ENCODE assay signal across 17 cellular contexts in genomic region chr19:47260476-47260875, GRCh38. TPM values are rescaled to one million over a fixed set of nuclear protein-coding genes. Genes with fewer than 3 reads are reported as not detected.
DNase-seq lines count a peak whose midpoint lies in the region; ATAC-seq, FAIRE-seq and TF ChIP-seq lines count a peak whose summit lies in the region.
"Had no signal": no experiment of that assay in that cellular context is flagged by ENCODE, and none has a peak within 500 bp of the region (broad histone marks: within the 10 kb centered on the region; RNA-seq: fewer than 3 reads in every experiment).

No MANE protein-coding gene starts in this region.

- TF ChIP-seq EP300 in HepG2 (IDR thresholded peaks at IDR 0.05; ENCODE audit: low read depth in 2 of 2, low read length in 2 of 2) (no peak), HepG2 (CRISPR knock-in tag; IDR thresholded peaks at IDR 0.05; ENCODE audit: borderline replicate concordance) (no peak)

- H4K20me1 ChIP-seq in HepG2 (ENCODE audit: insufficient read depth, low read length) (peaks cover 8% of the 10 kb centered on the region; the same call in 1 of the 2 replicates), osteoblast (ENCODE audit: insufficient read depth, low read length) (peaks cover 7% of the 10 kb centered on the region)

- H3K9ac ChIP-seq in HepG2 (ENCODE audit: insufficient read depth, low read depth, low read length), result no peak overlapping the region

- H3K79me2 ChIP-seq in HepG2 (ENCODE audit: insufficient read depth, low read length), result peaks cover 15% of the 10 kb centered on the region
- H3K79me2 ChIP-seq in osteoblast (ENCODE audit: insufficient read depth, low read length), result peaks cover 49% of the 10 kb centered on the region

- POLR2A ChIA-PET in HepG2 (lab: Yijun Ruan, JAX), result no interaction called here

- TF ChIP-seq CTCF in HepG2 (CRISPR knock-in tag; IDR thresholded peaks at IDR 0.05) (no peak), right lobe of liver (IDR thresholded peaks at IDR 0.05) (no peak), body of pancreas (IDR thresholded peaks at IDR 0.05) (no peak), osteoblast (IDR thresholded peaks at IDR 0.05; ENCODE audit: extremely low read depth, low read depth, low read length) (no peak)

- peaks cover 38% of the 10 kb centered on the region for H3K36me3 Mint-ChIP-seq in activated T-cell treated with anti-CD3 and anti-CD28 coated beads, Interleukin-2, amount 50 U/mL, for 4 hours (ENCODE audit: insufficient read depth)

- no peak overlapping the region for H2AFZ ChIP-seq in HepG2 (ENCODE audit: low read length)
- no peak overlapping the region for H2AFZ ChIP-seq in osteoblast (ENCODE audit: low read length)

- CTCF ChIA-PET in HepG2 (lab: Yijun Ruan, JAX; ENCODE audit: low intra/inter-chr PET ratio, low total read pairs), result no interaction called here

- H3K4me2 ChIP-seq in HepG2 (ENCODE audit: low read depth, low read length), result no peak overlapping the region
- no peak overlapping the region for H3K4me2 ChIP-seq in osteoblast (ENCODE audit: insufficient read depth, low read length)

- no peak for TF ChIP-seq POLR2A in HepG2 (IDR thresholded peaks at IDR 0.05; ENCODE audit: insufficient read depth in 1 of 2, low read depth in 2 of 2, low read length in 2 of 2)
- no peak for TF ChIP-seq POLR2A in right lobe of liver (IDR thresholded peaks at IDR 0.05)
- no peak for TF ChIP-seq POLR2A in body of pancreas (IDR thresholded peaks at IDR 0.05)

- H3K36me3 ChIP-seq in HepG2 (replicated peaks in 1 of 2; ENCODE audit: control insufficient read depth in 1 of 2, insufficient read depth in 2 of 2, low read length in 2 of 2) (peaks cover 22 to 52% of the 10 kb centered on the region in 2 experiments), right lobe of liver (peaks cover 0 to 51% (median 21%) of the 10 kb centered on the region in 4 donors), body of pancreas (replicated peaks in 1 of 2; ENCODE audit: insufficient read depth in 1 of 2, low read depth in 2 of 2) (peaks cover 5 to 12% of the 10 kb centered on the region in 2 donors), osteoblast (ENCODE audit: insufficient read depth, low read length) (peaks cover 57% of the 10 kb centered on the region)

- BruUV-seq in HepG2 (replicated peaks; lab: Mats Ljungman, UMichigan), result no TSS peak

- no peak for FAIRE-seq in HepG2 (lab: Jason Lieb, UNC)
- FAIRE-seq: RCC 7860 had no signal

- intact Hi-C loops in HepG2 (cut with micrococcal nuclease; ENCODE audit: unreplicated experiment), result no loop called here
- intact Hi-C loops in right lobe of liver (cut with DNase I), result no loop called here
- intact Hi-C loops in body of pancreas (cut with DNase I), result no loop called here

- no peak for TF ChIP-seq RAD21 in HepG2 (CRISPR knock-in tag; IDR thresholded peaks at IDR 0.05)

- no peaks in the 10 kb centered on the region for H3K9me3 Mint-ChIP-seq in activated T-cell treated with anti-CD3 and anti-CD28 coated beads, Interleukin-2, amount 50 U/mL, for 4 hours
- H3K9me3 Mint-ChIP-seq: CD8-positive, alpha-beta memory T cell had no signal

- H3K9me3 ChIP-seq in HepG2 (ENCODE audit: low read length) (no peaks in the 10 kb centered on the region), right lobe of liver (no peaks in the 10 kb centered on the region), body of pancreas (no peaks in the 10 kb centered on the region), osteoblast (ENCODE audit: low read depth, low read length) (no peaks in the 10 kb centered on the region)
- H3K9me3 ChIP-seq: MG63 had no signal

- H3K27ac ChIP-seq in HepG2 (ENCODE audit: extremely low read length, insufficient read depth, low read length) (no peak overlapping the region), right lobe of liver (no peak overlapping the region), body of pancreas (peak overlapping the region; percentile 94 to 97 (median 96)), osteoblast (ENCODE audit: low read depth, low read length) (no peak overlapping the region)

- no peaks in the 10 kb centered on the region for H3K27me3 Mint-ChIP-seq in activated T-cell treated with anti-CD3 and anti-CD28 coated beads, Interleukin-2, amount 50 U/mL, for 4 hours (ENCODE audit: low read depth)

- H3K4me3 ChIP-seq in HepG2 (replicated peaks in 1 of 3; ENCODE audit: insufficient read depth in 1 of 3, low read depth in 2 of 3, low read length in 3 of 3) (no peak overlapping the region), right lobe of liver (no peak overlapping the region), body of pancreas (no peak overlapping the region), osteoblast (ENCODE audit: insufficient read depth, low read length) (no peak overlapping the region)
- H3K4me3 ChIP-seq: MG63 had no signal

- WGBS in HepG2 (ENCODE audit: low lambda C conversion rate), result 95% methylated on average over 5 of the region's 17 CpGs
- WGBS in right lobe of liver (ENCODE audit: insufficient coverage, low coverage, low lambda C conversion rate, missing lambda C conversion rate), result no CpG with 5 or more reads among the region's 17 CpGs
- WGBS in body of pancreas, 2 donors, result 58 to 61% methylated on average over 11 to 16 of the region's 17 CpGs

- H3K4me3 Mint-ChIP-seq in activated T-cell treated with anti-CD3 and anti-CD28 coated beads, Interleukin-2, amount 50 U/mL, for 4 hours, result no peak overlapping the region

- peaks cover 22% of the 10 kb centered on the region for H3K4me1 ChIP-seq in HepG2 (ENCODE audit: insufficient read depth, low read length)
- peaks cover 0 to 17% (median 12%) of the 10 kb centered on the region in 4 donors for H3K4me1 ChIP-seq in right lobe of liver
- H3K4me1 ChIP-seq in body of pancreas, result peaks cover 65% of the 10 kb centered on the region
- peaks cover 15% of the 10 kb centered on the region for H3K4me1 ChIP-seq in osteoblast (ENCODE audit: insufficient read depth, low read length)

- H3K27me3 ChIP-seq in HepG2 (ENCODE audit: control insufficient read depth in 1 of 2, insufficient read depth in 2 of 2, low read length in 2 of 2) (no peaks in the 10 kb centered on the region), right lobe of liver (no peaks in the 10 kb centered on the region), body of pancreas (no peaks in the 10 kb centered on the region), osteoblast (ENCODE audit: insufficient read depth, low read length) (no peaks in the 10 kb centered on the region)
- H3K27me3 ChIP-seq: MG63 had no signal

- in situ Hi-C loops in HepG2 (cut with HindIII; ENCODE audit: extremely low pct_ligation_motif_present, low pct_unique_long_range_greater_than_20kb), result no loop called here

- DNase-seq in HepG2 (ENCODE audit: low spot score) (no peak), right lobe of liver (no peak), body of pancreas (no peak), osteoblast (ENCODE audit: insufficient read length, low spot score, missing footprints) (peak; percentile 35), anterior cingulate cortex (lab: John Stamatoyannopoulos, UW) (no peak)
- DNase-seq in activated T-cell treated with anti-CD3 and anti-CD28 coated beads, Interleukin-2, amount 50 U/mL, for 4 hours, result no peak
- DNase-seq: ACHN; CD8-positive, alpha-beta memory T cell; GF-D8; H7; MG63; NCI-H1930; NCI-H2171; NCI-H774; SIG-M5 had no signal

- ATAC-seq in HepG2 (no peak), right lobe of liver (no peak), body of pancreas (no peak), GM21619 (IDR thresholded peaks at IDR 0.05; ENCODE audit: unreplicated experiment) (no peak)
- ATAC-seq in activated T-cell treated with anti-CD3 and anti-CD28 coated beads, Interleukin-2, amount 50 U/mL, for 4 hours, result no peak

- H3K4me1 Mint-ChIP-seq in activated T-cell treated with anti-CD3 and anti-CD28 coated beads, Interleukin-2, amount 50 U/mL, for 4 hours (ENCODE audit: low read depth), result peaks cover 32% of the 10 kb centered on the region

RNA-seq across cellular contexts. Expression of gene CCDC9, which starts 4.2 kb away (rescaled TPM):
- total RNA-seq in HepG2 (2016; rRNA removed; fragmentation: Illumina TruSeq; extraction: Trizol), result 5.9 and 6.3 TPM in 2 replicates
- total RNA-seq in HepG2 (2016; cell fraction: cytosol; rRNA removed; fragmentation: Illumina TruSeq; extraction: Trizol; ENCODE audit: low read depth), result 3.4 and 3.5 TPM in 2 replicates
- 3.8 and 7.1 TPM in 2 replicates for total RNA-seq in HepG2 (2016; cell fraction: insoluble cytoplasmic fraction; rRNA removed; fragmentation: Illumina TruSeq; extraction: Trizol)
- total RNA-seq in HepG2 (2016; cell fraction: membrane; rRNA removed; fragmentation: Illumina TruSeq; extraction: Trizol), result 4.5 and 5.0 TPM in 2 replicates
- total RNA-seq in HepG2 (2016; cell fraction: nucleus; rRNA removed; fragmentation: Illumina TruSeq; extraction: Trizol), result 4.4 and 5.5 TPM in 2 replicates
- polyA plus RNA-seq in HepG2 (2011; rRNA removed), result 2.9 and 3.0 TPM in 2 replicates
- polyA plus RNA-seq in HepG2 (2011; cell fraction: cytosol; rRNA removed), result 2.1 and 2.2 TPM in 2 replicates
- polyA plus RNA-seq in HepG2 (2011; cell fraction: nucleus; rRNA removed), result 10.1 and 11.8 TPM in 2 replicates
- 10.0 TPM in 2 replicates for polyA plus RNA-seq in HepG2 (2012)
- polyA plus RNA-seq in HepG2 (2016; cell fraction: cytosol; fragmentation: Illumina TruSeq; extraction: Trizol; ENCODE audit: low read depth), result 1.6 and 1.8 TPM in 2 replicates
- polyA plus RNA-seq in HepG2 (2016; cell fraction: insoluble cytoplasmic fraction; fragmentation: Illumina TruSeq; extraction: Trizol; ENCODE audit: low read depth), result 9.0 and 10.3 TPM in 2 replicates
- 3.6 and 3.9 TPM in 2 replicates for polyA plus RNA-seq in HepG2 (2016; cell fraction: membrane; fragmentation: Illumina TruSeq; extraction: Trizol; ENCODE audit: low read depth)
- polyA plus RNA-seq in HepG2 (2016; cell fraction: nucleus; fragmentation: Illumina TruSeq; extraction: Trizol; ENCODE audit: insufficient read depth, low read depth), result 22.8 and 25.7 TPM in 2 replicates
- 1.8 and 6.2 TPM in 2 replicates for polyA minus RNA-seq in HepG2 (2011; rRNA and poly(A)+ RNA removed; ENCODE audit: low replicate concordance)
- 0.99 and 1.7 TPM in 2 replicates for polyA minus RNA-seq in HepG2 (2011; cell fraction: cytosol; rRNA and poly(A)+ RNA removed)
- polyA minus RNA-seq in HepG2 (2011; cell fraction: nucleus; rRNA and poly(A)+ RNA removed), result 6.3 and 7.5 TPM in 2 replicates
- 10 to 100 TPM in 2 of 6 experiments, 1 to 10 TPM in 4; 5.8 to 15.1 (median 9.1) TPM for total RNA-seq in right lobe of liver
- 10 to 100 TPM; 51.1 to 55.7 TPM for total RNA-seq in body of pancreas
- 7.6 and 8.0 TPM in 2 replicates for total RNA-seq in osteoblast
- total RNA-seq in activated T-cell treated with anti-CD3 and anti-CD28 coated beads, Interleukin-2, amount 50 U/mL, for 4 hours, result 10 to 100 TPM; 24.0 to 34.5 (median 30.4) TPM

RNA-seq across cellular contexts. Expression of gene INAFM1, which starts 14.2 kb away (rescaled TPM):
- 1.00 and 1.9 TPM in 2 replicates for total RNA-seq in HepG2 (2016; rRNA removed; fragmentation: Illumina TruSeq; extraction: Trizol)
- 0.81 and 1.1 TPM in 2 replicates for total RNA-seq in HepG2 (2016; cell fraction: cytosol; rRNA removed; fragmentation: Illumina TruSeq; extraction: Trizol; ENCODE audit: low read depth)
- total RNA-seq in HepG2 (2016; cell fraction: insoluble cytoplasmic fraction; rRNA removed; fragmentation: Illumina TruSeq; extraction: Trizol), result 1.1 and 1.8 TPM in 2 replicates
- 1.0 and 1.2 TPM in 2 replicates for total RNA-seq in HepG2 (2016; cell fraction: membrane; rRNA removed; fragmentation: Illumina TruSeq; extraction: Trizol)
- 0.78 and 1.0 TPM in 2 replicates for total RNA-seq in HepG2 (2016; cell fraction: nucleus; rRNA removed; fragmentation: Illumina TruSeq; extraction: Trizol)
- 0.88 and 1.3 TPM in 2 replicates for polyA plus RNA-seq in HepG2 (2011; rRNA removed)
- 0.60 and 0.93 TPM in 2 replicates for polyA plus RNA-seq in HepG2 (2011; cell fraction: cytosol; rRNA removed)
- 5.3 and 5.5 TPM in 2 replicates for polyA plus RNA-seq in HepG2 (2011; cell fraction: nucleus; rRNA removed)
- polyA plus RNA-seq in HepG2 (2012), result 2.8 and 3.1 TPM in 2 replicates
- polyA plus RNA-seq in HepG2 (2016; cell fraction: cytosol; fragmentation: Illumina TruSeq; extraction: Trizol; ENCODE audit: low read depth), result 2.2 and 2.5 TPM in 2 replicates
- 1.8 and 2.4 TPM in 2 replicates for polyA plus RNA-seq in HepG2 (2016; cell fraction: insoluble cytoplasmic fraction; fragmentation: Illumina TruSeq; extraction: Trizol; ENCODE audit: low read depth)
- polyA plus RNA-seq in HepG2 (2016; cell fraction: membrane; fragmentation: Illumina TruSeq; extraction: Trizol; ENCODE audit: low read depth), result 1.7 and 2.2 TPM in 2 replicates
- 4.5 and 6.9 TPM in 2 replicates for polyA plus RNA-seq in HepG2 (2016; cell fraction: nucleus; fragmentation: Illumina TruSeq; extraction: Trizol; ENCODE audit: insufficient read depth, low read depth)
- polyA minus RNA-seq in HepG2 (2011; rRNA and poly(A)+ RNA removed; ENCODE audit: low replicate concordance), result 0.35 and 1.3 TPM in 2 replicates
- 1.2 and 1.5 TPM in 2 replicates for polyA minus RNA-seq in HepG2 (2011; cell fraction: cytosol; rRNA and poly(A)+ RNA removed)
- 0.99 and 1.4 TPM in 2 replicates for polyA minus RNA-seq in HepG2 (2011; cell fraction: nucleus; rRNA and poly(A)+ RNA removed)
- 1 to 10 TPM; 2.2 to 5.8 (median 4.4) TPM for total RNA-seq in right lobe of liver
- 10 to 100 TPM in 1 of 2 donors, 1 to 10 TPM in 1; 9.1 to 10.2 TPM for total RNA-seq in body of pancreas
- total RNA-seq in osteoblast, result 2.5 and 4.4 TPM in 2 replicates
- 10 to 100 TPM in 2 of 3 donors, 1 to 10 TPM in 1; 9.9 to 10.1 (median 10.0) TPM for total RNA-seq in activated T-cell treated with anti-CD3 and anti-CD28 coated beads, Interleukin-2, amount 50 U/mL, for 4 hours

RNA-seq across cellular contexts. Expression of gene BBC3, which starts 29.5 kb away (rescaled TPM):
- total RNA-seq in HepG2 (2016; rRNA removed; fragmentation: Illumina TruSeq; extraction: Trizol) (5.8 and 8.8 TPM in 2 replicates), right lobe of liver (1 to 10 TPM; 1.8 to 8.0 (median 3.1) TPM), body of pancreas (10 to 100 TPM in 1 of 2 donors, 1 to 10 TPM in 1; 1.3 to 11.4 TPM), osteoblast (26.8 and 28.2 TPM in 2 replicates)
- 3.1 and 3.4 TPM in 2 replicates for total RNA-seq in HepG2 (2016; cell fraction: cytosol; rRNA removed; fragmentation: Illumina TruSeq; extraction: Trizol; ENCODE audit: low read depth)
- total RNA-seq in HepG2 (2016; cell fraction: insoluble cytoplasmic fraction; rRNA removed; fragmentation: Illumina TruSeq; extraction: Trizol), result 5.9 and 8.8 TPM in 2 replicates
- total RNA-seq in HepG2 (2016; cell fraction: membrane; rRNA removed; fragmentation: Illumina TruSeq; extraction: Trizol), result 6.6 and 7.4 TPM in 2 replicates
- total RNA-seq in HepG2 (2016; cell fraction: nucleus; rRNA removed; fragmentation: Illumina TruSeq; extraction: Trizol), result 4.6 and 5.1 TPM in 2 replicates
- 6.1 and 11.1 TPM in 2 replicates for polyA plus RNA-seq in HepG2 (2011; rRNA removed)
- 7.0 and 10.6 TPM in 2 replicates for polyA plus RNA-seq in HepG2 (2011; cell fraction: cytosol; rRNA removed)
- polyA plus RNA-seq in HepG2 (2011; cell fraction: nucleus; rRNA removed), result 18.7 and 18.8 TPM in 2 replicates
- polyA plus RNA-seq in HepG2 (2012), result 7.0 and 13.6 TPM in 2 replicates
- 1.8 and 1.9 TPM in 2 replicates for polyA plus RNA-seq in HepG2 (2016; cell fraction: cytosol; fragmentation: Illumina TruSeq; extraction: Trizol; ENCODE audit: low read depth)
- 9.2 and 11.0 TPM in 2 replicates for polyA plus RNA-seq in HepG2 (2016; cell fraction: insoluble cytoplasmic fraction; fragmentation: Illumina TruSeq; extraction: Trizol; ENCODE audit: low read depth)
- polyA plus RNA-seq in HepG2 (2016; cell fraction: membrane; fragmentation: Illumina TruSeq; extraction: Trizol; ENCODE audit: low read depth), result 5.1 and 5.2 TPM in 2 replicates
- polyA plus RNA-seq in HepG2 (2016; cell fraction: nucleus; fragmentation: Illumina TruSeq; extraction: Trizol; ENCODE audit: insufficient read depth, low read depth), result 13.0 and 13.4 TPM in 2 replicates
- 2.1 and 9.7 TPM in 2 replicates for polyA minus RNA-seq in HepG2 (2011; rRNA and poly(A)+ RNA removed; ENCODE audit: low replicate concordance)
- 8.9 and 9.3 TPM in 2 replicates for polyA minus RNA-seq in HepG2 (2011; cell fraction: cytosol; rRNA and poly(A)+ RNA removed)
- polyA minus RNA-seq in HepG2 (2011; cell fraction: nucleus; rRNA and poly(A)+ RNA removed), result 5.4 and 6.2 TPM in 2 replicates
- 1 to 10 TPM; 4.4 to 6.0 (median 5.7) TPM for total RNA-seq in activated T-cell treated with anti-CD3 and anti-CD28 coated beads, Interleukin-2, amount 50 U/mL, for 4 hours

RNA-seq across cellular contexts. Expression of gene C5AR1, which starts 49.2 kb away (rescaled TPM):
- 0.07 TPM in 1 of 2 replicates, not detected in the other for total RNA-seq in HepG2 (2016; rRNA removed; fragmentation: Illumina TruSeq; extraction: Trizol)
- 0.71 TPM in 1 of 2 replicates, not detected in the other for total RNA-seq in HepG2 (2016; cell fraction: cytosol; rRNA removed; fragmentation: Illumina TruSeq; extraction: Trizol; ENCODE audit: low read depth)
- 0.15 TPM in 1 of 2 replicates, not detected in the other for total RNA-seq in HepG2 (2016; cell fraction: insoluble cytoplasmic fraction; rRNA removed; fragmentation: Illumina TruSeq; extraction: Trizol)
- 0.07 TPM in 1 of 2 replicates, not detected in the other for total RNA-seq in HepG2 (2016; cell fraction: membrane; rRNA removed; fragmentation: Illumina TruSeq; extraction: Trizol)
- not detected in 2 replicates for total RNA-seq in HepG2 (2016; cell fraction: nucleus; rRNA removed; fragmentation: Illumina TruSeq; extraction: Trizol)
- 1.6 and 3.9 TPM in 2 replicates for polyA plus RNA-seq in HepG2 (2011; rRNA removed)
- 0.85 and 2.3 TPM in 2 replicates for polyA plus RNA-seq in HepG2 (2011; cell fraction: cytosol; rRNA removed)
- polyA plus RNA-seq in HepG2 (2011; cell fraction: nucleus; rRNA removed), result 0.59 and 1.6 TPM in 2 replicates
- polyA plus RNA-seq in HepG2 (2012), result 4.2 and 10.7 TPM in 2 replicates
- polyA plus RNA-seq in HepG2 (2016; cell fraction: cytosol; fragmentation: Illumina TruSeq; extraction: Trizol; ENCODE audit: low read depth), result not detected in 2 replicates
- polyA plus RNA-seq in HepG2 (2016; cell fraction: insoluble cytoplasmic fraction; fragmentation: Illumina TruSeq; extraction: Trizol; ENCODE audit: low read depth), result 0.44 TPM in 1 of 2 replicates, not detected in the other
- 0.09 TPM in 1 of 2 replicates, not detected in the other for polyA plus RNA-seq in HepG2 (2016; cell fraction: membrane; fragmentation: Illumina TruSeq; extraction: Trizol; ENCODE audit: low read depth)
- polyA plus RNA-seq in HepG2 (2016; cell fraction: nucleus; fragmentation: Illumina TruSeq; extraction: Trizol; ENCODE audit: insufficient read depth, low read depth), result 0.45 and 1.1 TPM in 2 replicates
- polyA minus RNA-seq in HepG2 (2011; rRNA and poly(A)+ RNA removed; ENCODE audit: low replicate concordance), result 2.5 and 3.0 TPM in 2 replicates
- polyA minus RNA-seq in HepG2 (2011; cell fraction: cytosol; rRNA and poly(A)+ RNA removed), result 1.8 and 2.6 TPM in 2 replicates
- 0.39 and 0.75 TPM in 2 replicates for polyA minus RNA-seq in HepG2 (2011; cell fraction: nucleus; rRNA and poly(A)+ RNA removed)
- 10 to 100 TPM in 1 of 6 experiments, 1 to 10 TPM in 5; 3.3 to 19.8 (median 5.9) TPM for total RNA-seq in right lobe of liver
- total RNA-seq in body of pancreas, result 1 to 10 TPM; 2.6 to 5.4 TPM
- 0.29 and 0.72 TPM in 2 replicates for total RNA-seq in osteoblast
- total RNA-seq in activated T-cell treated with anti-CD3 and anti-CD28 coated beads, Interleukin-2, amount 50 U/mL, for 4 hours, result under 1 TPM; 0.63 to 0.83 (median 0.68) TPM
- polyA plus RNA-seq: CD8-positive, alpha-beta memory T cell had no signal

Comparison
In these comparisons a context has a peak if more than half of its experiments do, and no peak if none do; other contexts are left out.
1. H3K27ac ChIP-seq: peak in body of pancreas (4 of 4); none in HepG2 (single experiment), right lobe of liver (0 of 3) and osteoblast (single experiment).